ENCODE assay signal across 9 cellular contexts in genomic region chr1:149937779-149938178, GRCh38. TPM values are rescaled to one million over a fixed set of nuclear protein-coding genes. Genes with fewer than 3 reads are reported as not detected.
DNase-seq lines count a peak whose midpoint lies in the region; ATAC-seq, FAIRE-seq and TF ChIP-seq lines count a peak whose summit lies in the region.
"Had no signal": no experiment of that assay in that cellular context is flagged by ENCODE, and none has a peak within 500 bp of the region (broad histone marks: within the 10 kb centered on the region; RNA-seq: fewer than 3 reads in every experiment).

No MANE protein-coding gene starts in this region.

- no peaks in the 10 kb centered on the region for H3K36me3 ChIP-seq in HUES48 (ENCODE audit: control insufficient read depth, insufficient read depth, low read length)
- peaks cover 0 to 5% of the 10 kb centered on the region in 2 donors for H3K36me3 ChIP-seq in adrenal gland (replicated peaks in 1 of 2)
- H3K36me3 ChIP-seq: spleen had no signal

- CTCF ChIA-PET in A549 (lab: Yijun Ruan, JAX), result interaction anchor here (0.5 to 3.4 kb wide), 9 partner anchors 9 to 232 kb away, joined by 3 to 17 read pairs (median 4); a partner anchor contains a TSS

- H3K4me1 ChIP-seq in A549 (peaks cover 49% of the 10 kb centered on the region), HUES48 (ENCODE audit: control insufficient read depth, insufficient read depth, low read length) (peaks cover 32% of the 10 kb centered on the region), adrenal gland (replicated peaks in 1 of 2) (peaks cover 33 to 52% of the 10 kb centered on the region in 2 donors)

- FAIRE-seq in A549 (lab: Jason Lieb, UNC), result no peak

- peak overlapping the region; percentile 98 for H3K4me2 ChIP-seq in A549

- H3K27ac ChIP-seq in A549 (peak overlapping the region; percentile 94), HUES48 (ENCODE audit: low read depth, low read length) (peak overlapping the region; percentile 26), adrenal gland (peak overlapping the region; percentile 19 to 92 (median 61))

- peaks cover 10% of the 10 kb centered on the region for H3K36me3 Mint-ChIP-seq in mesothelial cell of epicardium

- no peaks in the 10 kb centered on the region for H3K27me3 ChIP-seq in HUES48 (ENCODE audit: control insufficient read depth, insufficient read depth, low read length)
- no peaks in the 10 kb centered on the region for H3K27me3 ChIP-seq in adrenal gland
- H3K27me3 ChIP-seq: spleen had no signal

- TF ChIP-seq RAD21 in A549 (conservative IDR thresholded peaks at IDR 0.05 in 1 of 2, IDR thresholded peaks at IDR 0.05 in 1 of 2), result no peak

- no peak for ATAC-seq in A549
- no peak for ATAC-seq in GM18868 (IDR thresholded peaks at IDR 0.05; ENCODE audit: unreplicated experiment)
- no peak for ATAC-seq in HG02678 (IDR thresholded peaks at IDR 0.05; ENCODE audit: unreplicated experiment)

- H3K4me3 ChIP-seq in A549 (peak overlapping the region; percentile 65; the same call in 1 of the 3 replicates), HUES48 (ENCODE audit: low read depth, low read length) (no peak overlapping the region), adrenal gland (peak overlapping the region in 1 of 4 donors; percentile 62)

- peaks cover 46% of the 10 kb centered on the region for H3K4me1 Mint-ChIP-seq in mesothelial cell of epicardium

- TF ChIP-seq CTCF in A549 (IDR thresholded peaks at IDR 0.05) (no peak), adrenal gland (IDR thresholded peaks at IDR 0.05) (no peak), mesothelial cell of epicardium (IDR thresholded peaks at IDR 0.05; ENCODE audit: unreplicated experiment) (no peak)

- intact Hi-C loops in adrenal gland (cut with DNase I), result no loop called here

- no peak for TF ChIP-seq EP300 in A549 (IDR thresholded peaks at IDR 0.05)

- no peaks in the 10 kb centered on the region for H3K9me3 ChIP-seq in A549
- H3K9me3 ChIP-seq in HUES48 (ENCODE audit: control insufficient read depth, insufficient read depth, low read length), result no peaks in the 10 kb centered on the region
- H3K9me3 ChIP-seq in adrenal gland (replicated peaks in 1 of 3), result no peaks in the 10 kb centered on the region
- H3K9me3 ChIP-seq: spleen had no signal

- TF ChIP-seq POLR2A in A549 (IDR thresholded peaks at IDR 0.05; ENCODE audit: low read length) (no peak), adrenal gland (IDR thresholded peaks at IDR 0.05) (no peak)

- peak overlapping the region; percentile 100 for H3K27ac Mint-ChIP-seq in mesothelial cell of epicardium

- H3K9me3 Mint-ChIP-seq in mesothelial cell of epicardium, result no peaks in the 10 kb centered on the region

- no peak overlapping the region for H3K9ac ChIP-seq in HUES48 (ENCODE audit: low read depth, low read length)

- no peaks in the 10 kb centered on the region for H3K27me3 Mint-ChIP-seq in mesothelial cell of epicardium (ENCODE audit: low read depth)

- H3K4me3 Mint-ChIP-seq in mesothelial cell of epicardium, result peak overlapping the region; percentile 82

- DNase-seq in A549 (ENCODE audit: low read depth in 1 of 2, low spot score in 1 of 2) (no peak), adrenal gland (peak in 1 of 7 donors; percentile 52), mesothelial cell of epicardium (ENCODE audit: low spot score in 2 of 2, unreplicated experiment in 2 of 2) (no peak), NCI-H226 (no peak), NCI-H345 treated with DMSO at 0.1 percent for 48 hours (lab: John Stamatoyannopoulos, UW; ENCODE audit: unreplicated experiment) (no peak)
- DNase-seq: spleen had no signal

- POLR2A ChIA-PET in A549 (lab: Yijun Ruan, JAX), result interaction anchor here (0.8 to 4.6 kb wide), 3 partner anchors 10 to 73 kb away, joined by 3 to 70 read pairs (median 12); partner anchors contain the start of genes OTUD7B and SF3B4

TF ChIP-seq in A549, 52 proteins besides CTCF, POLR2A, EP300 and RAD21:
- TF ChIP-seq REST (IDR thresholded peaks at IDR 0.05) (no peak), CHD2 (IDR thresholded peaks at IDR 0.05; ENCODE audit: low read length, partially characterized antibody) (no peak), JUNB (IDR thresholded peaks at IDR 0.05) (no peak), HEYL (CRISPR knock-in tag; IDR thresholded peaks at IDR 0.05) (no peak), JUN (IDR thresholded peaks at IDR 0.05) (0 out of 5 replicates have a peak, but pooled peaks of 1 of the 2 experiments have one; percentile 17)

RNA-seq across cellular contexts. Expression of gene MTMR11, which starts 1.1 kb away (rescaled TPM):
- polyA plus RNA-seq in A549 (2011; rRNA removed), result 31.2 and 34.8 TPM in 2 replicates
- polyA plus RNA-seq in A549 (2012; cell fraction: cytosol; rRNA removed), result 9.7 and 11.3 TPM in 2 replicates
- polyA plus RNA-seq in A549 (2012; cell fraction: nucleus; rRNA removed), result 40.4 and 50.0 TPM in 2 replicates
- 10.9 to 16.2 TPM (median 14.5 TPM) in 3 replicates for polyA plus RNA-seq in A549 (2017; fragmentation: RNase III; extraction: RNeasy Plus Mini Kit Qiagen cat#74134 plus additional on column Dnase treatment)
- 50.3 and 50.4 TPM in 2 replicates for polyA minus RNA-seq in A549 (2011; rRNA and poly(A)+ RNA removed)
- 10 to 100 TPM; 21.6 to 70.6 (median 40.2) TPM for total RNA-seq in adrenal gland
- polyA plus RNA-seq in adrenal gland, result 10 to 100 TPM; 52.6 to 70.0 (median 60.2) TPM
- total RNA-seq in mesothelial cell of epicardium, result 35.1 to 39.3 TPM (median 37.4 TPM) in 3 replicates

RNA-seq across cellular contexts. Expression of gene SF3B4, which starts 10.2 kb away (rescaled TPM):
- polyA plus RNA-seq in A549 (2011; rRNA removed) (71.2 and 95.1 TPM in 2 replicates), A549 (2017; fragmentation: RNase III; extraction: RNeasy Plus Mini Kit Qiagen cat#74134 plus additional on column Dnase treatment) (92.3 to 97.7 TPM (median 94.6 TPM) in 3 replicates), adrenal gland (10 to 100 TPM; 41.0 to 83.6 (median 57.5) TPM)
- 72.5 and 101 TPM in 2 replicates for polyA plus RNA-seq in A549 (2012; cell fraction: cytosol; rRNA removed)
- 146 TPM in 2 replicates for polyA plus RNA-seq in A549 (2012; cell fraction: nucleus; rRNA removed)
- polyA minus RNA-seq in A549 (2011; rRNA and poly(A)+ RNA removed), result 73.2 and 78.5 TPM in 2 replicates
- total RNA-seq in adrenal gland (10 to 100 TPM; 10.2 to 59.3 (median 35.5) TPM), mesothelial cell of epicardium (68.7 to 72.8 TPM (median 69.2 TPM) in 3 replicates)

RNA-seq across cellular contexts. Expression of gene SV2A, which starts 20.1 kb away (rescaled TPM):
- 0.04 and 0.05 TPM in 2 replicates for polyA plus RNA-seq in A549 (2011; rRNA removed)
- 0.12 TPM in 2 replicates for polyA plus RNA-seq in A549 (2012; cell fraction: cytosol; rRNA removed)
- polyA plus RNA-seq in A549 (2012; cell fraction: nucleus; rRNA removed), result 0.37 and 0.62 TPM in 2 replicates
- polyA plus RNA-seq in A549 (2017; fragmentation: RNase III; extraction: RNeasy Plus Mini Kit Qiagen cat#74134 plus additional on column Dnase treatment), result 0.07 to 0.13 TPM (median 0.08 TPM) in 3 replicates
- polyA minus RNA-seq in A549 (2011; rRNA and poly(A)+ RNA removed), result 0.10 and 0.17 TPM in 2 replicates
- total RNA-seq in adrenal gland, result 10 to 100 TPM in 4 of 8 donors, 1 to 10 TPM in 4; 2.8 to 31.8 (median 9.1) TPM
- polyA plus RNA-seq in adrenal gland, result 10 to 100 TPM; 11.1 to 24.1 (median 12.8) TPM
- total RNA-seq in mesothelial cell of epicardium, result 19.1 to 20.3 TPM (median 19.6 TPM) in 3 replicates

RNA-seq across cellular contexts. Expression of gene BOLA1, which starts 38.4 kb away (rescaled TPM):
- polyA plus RNA-seq in A549 (2011; rRNA removed) (26.7 and 27.5 TPM in 2 replicates), A549 (2017; fragmentation: RNase III; extraction: RNeasy Plus Mini Kit Qiagen cat#74134 plus additional on column Dnase treatment) (22.8 to 25.4 TPM (median 23.7 TPM) in 3 replicates), adrenal gland (10 to 100 TPM; 12.2 to 50.2 (median 41.0) TPM)
- 52.7 and 54.8 TPM in 2 replicates for polyA plus RNA-seq in A549 (2012; cell fraction: cytosol; rRNA removed)
- 39.5 and 45.1 TPM in 2 replicates for polyA plus RNA-seq in A549 (2012; cell fraction: nucleus; rRNA removed)
- 2.6 and 2.8 TPM in 2 replicates for polyA minus RNA-seq in A549 (2011; rRNA and poly(A)+ RNA removed)
- total RNA-seq in adrenal gland (10 to 100 TPM; 12.3 to 63.8 (median 31.9) TPM), mesothelial cell of epicardium (11.6 to 12.4 TPM (median 11.7 TPM) in 3 replicates)

Comparison
In these comparisons a context has a peak if more than half of its experiments do, and no peak if none do; other contexts are left out.
1. H3K27ac ChIP-seq: peak in every context shown above with its lines; median percentile 94 in A549; 61 in adrenal gland; 26 in HUES48.